20 cellular contexts compared by ENCODE assay signal in the genomic region with DNA sequence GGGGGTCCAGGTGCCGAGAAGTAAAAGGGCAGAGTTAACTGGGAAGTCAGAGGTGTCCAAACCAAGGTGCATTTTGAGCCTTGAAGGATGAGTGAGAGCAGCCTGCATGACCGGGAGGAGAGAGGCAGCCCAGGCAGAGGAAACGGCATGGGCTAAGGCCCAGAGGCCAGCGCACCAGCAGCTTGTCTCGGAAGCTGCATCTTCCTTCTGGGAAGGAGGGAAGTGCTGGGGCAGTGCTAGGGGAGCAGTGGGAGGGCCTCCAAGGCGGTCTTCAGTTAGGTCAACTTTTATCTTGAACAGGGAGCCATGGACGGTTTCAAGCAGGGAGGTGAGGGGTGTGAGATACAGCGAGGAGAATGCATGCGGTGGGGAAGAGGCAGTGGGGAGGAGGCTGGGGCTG. TPM values are rescaled to one million over a fixed set of nuclear protein-coding genes. Genes with fewer than 3 reads are reported as not detected.
DNase-seq lines count a peak whose midpoint lies in the region; ATAC-seq, FAIRE-seq and TF ChIP-seq lines count a peak whose summit lies in the region.
"Had no signal": no experiment of that assay in that cellular context is flagged by ENCODE, and none has a peak within 500 bp of the region (broad histone marks: within the 10 kb centered on the region; RNA-seq: fewer than 3 reads in every experiment).

No MANE protein-coding gene starts in this region.

- peaks cover 5% of the 10 kb centered on the region for H3K36me3 Mint-ChIP-seq in endothelial cell (ENCODE audit: low read depth, unreplicated experiment)
- no peaks in the 10 kb centered on the region for H3K36me3 Mint-ChIP-seq in neural crest cell (ENCODE audit: low read depth)
- H3K36me3 Mint-ChIP-seq: CD14-positive monocyte; CD8-positive, alpha-beta T cell had no signal

- H3K4me1 Mint-ChIP-seq in endothelial cell (ENCODE audit: unreplicated experiment) = peaks cover 32% of the 10 kb centered on the region
- H3K4me1 Mint-ChIP-seq in neural crest cell = no peaks in the 10 kb centered on the region

- peak overlapping the region; percentile 14 for H3K4me3 Mint-ChIP-seq in endothelial cell (ENCODE audit: unreplicated experiment)
- no peak overlapping the region for H3K4me3 Mint-ChIP-seq in neural crest cell
- H3K4me3 Mint-ChIP-seq: CD14-positive monocyte; CD8-positive, alpha-beta T cell; HFFc6 had no signal

- no peak for TF ChIP-seq CTCF in bronchial epithelial cell (IDR thresholded peaks at IDR 0.05; ENCODE audit: insufficient read depth, low read length, severe bottlenecking)
- no peak for TF ChIP-seq CTCF in endothelial cell (IDR thresholded peaks at IDR 0.05; ENCODE audit: unreplicated experiment)
- TF ChIP-seq CTCF in neural crest cell (conservative IDR thresholded peaks at IDR 0.05) = no peak

- no peaks in the 10 kb centered on the region for H3K36me3 ChIP-seq in bronchial epithelial cell (ENCODE audit: control insufficient read depth, insufficient read depth, low read length)

- no peaks in the 10 kb centered on the region for H3K9me3 Mint-ChIP-seq in endothelial cell (ENCODE audit: unreplicated experiment)
- no peaks in the 10 kb centered on the region for H3K9me3 Mint-ChIP-seq in neural crest cell
- H3K9me3 Mint-ChIP-seq: CD14-positive monocyte; CD8-positive, alpha-beta T cell; HFFc6 had no signal

- H3K27ac Mint-ChIP-seq in endothelial cell (ENCODE audit: unreplicated experiment) (peak overlapping the region; percentile 44), neural crest cell (ENCODE audit: unreplicated experiment) (peak overlapping the region; percentile 4)
- H3K27ac Mint-ChIP-seq: CD8-positive, alpha-beta T cell; HFFc6 had no signal

- peaks cover 3% of the 10 kb centered on the region for H3K27me3 ChIP-seq in bronchial epithelial cell (ENCODE audit: control insufficient read depth, insufficient read depth, low read length)

- peak; percentile 36 for FAIRE-seq in bronchial epithelial cell (lab: Jason Lieb, UNC)
- FAIRE-seq: A549, D721Med, GM12892, GM19239 had no signal

- DNase-seq in bronchial epithelial cell (ENCODE audit: low read depth) (no peak), endothelial cell (ENCODE audit: low spot score) (no peak), neural crest cell (ENCODE audit: low read depth, low spot score) (no peak), NCI-H526 treated with DMSO at 0.1 percent for 48 hours (lab: John Stamatoyannopoulos, UW) (no peak), amniotic stem cell (lab: John Stamatoyannopoulos, UW) (no peak), retina (no peak)
- DNase-seq: CD8-positive, alpha-beta T cell; COR-L47; DMS153; DND-41; GDM1; HCEC 1CT; HFFc6 had no signal

- ATAC-seq in HG02938 (IDR thresholded peaks at IDR 0.05; ENCODE audit: unreplicated experiment) = no peak
- ATAC-seq: CD8-positive, alpha-beta T cell had no signal

- no peak overlapping the region for H3K4me3 ChIP-seq in bronchial epithelial cell (ENCODE audit: low read depth, low read length)
- H3K4me3 ChIP-seq: A549 had no signal

- H3K27me3 Mint-ChIP-seq in endothelial cell (ENCODE audit: unreplicated experiment) (peaks cover 29% of the 10 kb centered on the region), neural crest cell (ENCODE audit: low read depth) (no peaks in the 10 kb centered on the region)

RNA-seq across cellular contexts. Expression of a gene that starts 1.0 kb away (rescaled TPM):
- not detected in 2 replicates for total RNA-seq in bronchial epithelial cell
- total RNA-seq in endothelial cell (ENCODE audit: unreplicated experiment) = 2.7 TPM
- not detected in 2 replicates for total RNA-seq in neural crest cell
- total RNA-seq: CD8-positive, alpha-beta T cell; H4; HFFc6 had no signal

RNA-seq across cellular contexts. Expression of a gene that starts 15.6 kb away (rescaled TPM):
- not detected in 2 replicates for total RNA-seq in bronchial epithelial cell
- total RNA-seq in endothelial cell (ENCODE audit: unreplicated experiment) = not detected
- not detected in 2 replicates for total RNA-seq in neural crest cell
- total RNA-seq: CD8-positive, alpha-beta T cell; H4; HFFc6 had no signal
